19 cellular contexts compared by ENCODE assay signal in genomic region chr7:139265673-139266072, GRCh38.
"Had no signal": no experiment of that assay in that cellular context is flagged by ENCODE, and none has a peak within 500 bp of the region (broad histone marks: within the 10 kb centered on the region; RNA-seq: fewer than 3 reads in every experiment).

No MANE protein-coding gene starts in this region.

- H3K27ac Mint-ChIP-seq: effector memory CD8-positive, alpha-beta T cell; memory B cell; mesothelial cell of epicardium; nephron; progenitor cell of endocrine pancreas; stimulated activated effector memory CD8-positive, alpha-beta T cell treated with anti-CD3 and anti-CD28 coated beads, Interleukin-12 subunit alpha, Interleukin-12 subunit beta, amount 100 ng/mL, for 72 hours; type B pancreatic cell had no signal

- H3K9me3 ChIP-seq: esophagus squamous epithelium, lower lobe of right lung, pancreas, suprapubic skin, thyroid gland had no signal

- H3K27me3 Mint-ChIP-seq: effector memory CD8-positive, alpha-beta T cell; memory B cell; progenitor cell of endocrine pancreas; type B pancreatic cell had no signal

- H3K4me3 Mint-ChIP-seq: effector memory CD8-positive, alpha-beta T cell; memory B cell; mesothelial cell of epicardium; nephron; stimulated activated effector memory CD8-positive, alpha-beta T cell treated with anti-CD3 and anti-CD28 coated beads, Interleukin-12 subunit alpha, Interleukin-12 subunit beta, amount 100 ng/mL, for 72 hours; type B pancreatic cell had no signal

- H3K9me3 Mint-ChIP-seq: effector memory CD8-positive, alpha-beta T cell; memory B cell; nephron; stimulated activated effector memory CD8-positive, alpha-beta T cell treated with anti-CD3 and anti-CD28 coated beads, Interleukin-12 subunit alpha, Interleukin-12 subunit beta, amount 100 ng/mL, for 72 hours; type B pancreatic cell had no signal

- H3K27ac ChIP-seq: esophagus squamous epithelium, hepatocyte, lower lobe of right lung, pancreas, suprapubic skin, thyroid gland had no signal

- H3K27me3 ChIP-seq: esophagus squamous epithelium, hepatocyte, pancreas, suprapubic skin, thyroid gland had no signal

- H3K4me3 ChIP-seq: esophagus squamous epithelium, hepatocyte, lower lobe of right lung, pancreas, suprapubic skin, thyroid gland had no signal

- H3K4me1 Mint-ChIP-seq: memory B cell; mesothelial cell of epicardium; nephron; stimulated activated effector memory CD8-positive, alpha-beta T cell treated with anti-CD3 and anti-CD28 coated beads, Interleukin-12 subunit alpha, Interleukin-12 subunit beta, amount 100 ng/mL, for 72 hours had no signal

- ATAC-seq: effector memory CD8-positive, alpha-beta T cell; lower lobe of right lung; pancreas; stimulated activated effector memory CD8-positive, alpha-beta T cell treated with anti-CD3 and anti-CD28 coated beads, Interleukin-12 subunit alpha, Interleukin-12 subunit beta, amount 100 ng/mL, for 72 hours; stimulated activated naive CD8-positive, alpha-beta T cell treated with anti-CD3 and anti-CD28 coated beads, Interleukin-15, Interleukin-2, amounts not matched to agents 100 U/mL and 50 U/mL, for 24 hours had no signal

- H3K4me1 ChIP-seq: esophagus squamous epithelium, lower lobe of right lung, pancreas, suprapubic skin, thyroid gland had no signal

- DNase-seq: effector memory CD8-positive, alpha-beta T cell; esophagus squamous epithelium; foreskin fibroblast; lower lobe of right lung; occipital lobe; pancreas; retina; stimulated activated CD4-positive, alpha-beta T cell treated with anti-CD3 and anti-CD28 coated beads, Interleukin-4, amount 100 ng/mL, for 1 hour; stimulated activated CD8-positive, alpha-beta memory T cell treated with anti-CD3 and anti-CD28 coated beads, Interleukin-4, amount 100 ng/mL, for 48 hours; stimulated activated naive CD8-positive, alpha-beta T cell treated with anti-CD3 and anti-CD28 coated beads, Interleukin-15, Interleukin-2, amounts not matched to agents 100 U/mL and 50 U/mL, for 24 hours; thyroid gland had no signal
